8 cellular contexts compared by ENCODE assay signal in genomic region chr17:40177275-40177874, GRCh38. TPM values are rescaled to one million over a fixed set of nuclear protein-coding genes. Genes with fewer than 3 reads are reported as not detected.
A peak's percentile ranks its signal among the peaks of the same experiment; 100 is the strongest.
DNase-seq lines count a peak whose midpoint lies in the region; ATAC-seq, FAIRE-seq and TF ChIP-seq lines count a peak whose summit lies in the region.

Gene RAPGEFL1, plus strand, starts transcription at chr17:40177470. Its CDS starts 392 bp downstream, at chr17:40177862.

- FAIRE-seq in GM18507 (lab: Jason Lieb, UNC) = peak; percentile 86

- TF ChIP-seq CTCF in WTC11 (IDR thresholded peaks at IDR 0.05) = no peak

- H3K4me1 Mint-ChIP-seq in WTC11 (peaks cover 20% of the 10 kb centered on the region), immature natural killer cell (peaks cover 8% of the 10 kb centered on the region in 2 donors)

- in situ Hi-C loops in T47D (cut with HindIII; ENCODE audit: low pct_unique_long_range_greater_than_20kb, low sequenced_read_pairs) = no loop called here

- H3K4me3 Mint-ChIP-seq in WTC11 (peak within 1 kb of the TSS; percentile 65), immature natural killer cell (peak within 1 kb of the TSS; percentile 57 to 77 (median 73))

- POLR2A ChIA-PET in WTC11 (lab: Charles Lee) = interaction anchor here (0.9 to 1.4 kb wide), 3 partner anchors 14 to 64 kb away, joined by 3 read pairs; no protein-coding TSS in a partner anchor

- H3K27me3 Mint-ChIP-seq in WTC11 (ENCODE audit: low read depth) (no peaks in the 10 kb centered on the region), immature natural killer cell (ENCODE audit: low read depth in 3 of 3) (peaks cover 0 to 4% (median 2%) of the 10 kb centered on the region in 3 donors)

- H3K27ac Mint-ChIP-seq in WTC11 (no peak within 1 kb of the TSS), immature natural killer cell (peak within 1 kb of the TSS in 4 of 6 donors; percentile 52 to 76 (median 59))

- H3K9me3 Mint-ChIP-seq in WTC11 = no peaks in the 10 kb centered on the region
- H3K9me3 Mint-ChIP-seq in immature natural killer cell = no peaks in the 10 kb centered on the region

- DNase-seq in GM18507 (ENCODE audit: extremely low spot score, insufficient read length, low read depth) (peak; percentile 81), NCI-H1105 treated with DMSO at 0.1 percent for 48 hours (lab: John Stamatoyannopoulos, UW) (peak; percentile 73), WTC11 (ENCODE audit: low spot score) (peak; percentile 88), T47D (ENCODE audit: low read depth in 1 of 2, low spot score in 1 of 2) (peak; percentile 80 to 92), immature natural killer cell (peak; percentile 69 to 74 (median 73)), glomerular visceral epithelial cell (ENCODE audit: extremely low spot score) (no peak), NCI-H446 (lab: John Stamatoyannopoulos, UW) (no peak)
- peak; percentile 77 to 86 (median 86) for DNase-seq in stimulated activated CD4-positive, alpha-beta T cell treated with anti-CD3 and anti-CD28 coated beads, Interleukin-12 subunit alpha, Interleukin-12 subunit beta, amount 100 ng/mL, for 48 hours (ENCODE audit: low read depth in 2 of 3, low spot score in 1 of 3)

- CTCF ChIA-PET in WTC11 (lab: Charles Lee) = interaction anchor here (0.5 to 7.4 kb wide), 10 partner anchors 9 to 184 kb away, joined by 3 to 75 read pairs (median 6); partner anchors contain the start of gene WIPF2

- peak; percentile 86 for ATAC-seq in WTC11

- H3K36me3 Mint-ChIP-seq in WTC11 = peaks cover 14% of the 10 kb centered on the region
- H3K36me3 Mint-ChIP-seq in immature natural killer cell = peaks cover 3 to 10% (median 4%) of the 10 kb centered on the region in 3 donors

TF ChIP-seq in WTC11, 78 proteins besides CTCF, POLR2A, EP300 and RAD21:
- peak; percentile 66; the same call in 1 of the 2 replicates for TF ChIP-seq FOXP4 (CRISPR knock-in tag; IDR thresholded peaks at IDR 0.05)
- no peak; the same call in 1 of the 2 replicates for TF ChIP-seq FOXK1 (CRISPR knock-in tag; IDR thresholded peaks at IDR 0.05)
- no peak for TF ChIP-seq JUN (CRISPR knock-in tag; IDR thresholded peaks at IDR 0.05)
- no peak for TF ChIP-seq HMGXB4 (CRISPR knock-in tag; IDR thresholded peaks at IDR 0.05)
- TF ChIP-seq E2F1 (CRISPR knock-in tag; IDR thresholded peaks at IDR 0.05) = no peak
- TF ChIP-seq PRRX2 (CRISPR knock-in tag; IDR thresholded peaks at IDR 0.05) = no peak
- TF ChIP-seq GRHL2 (CRISPR knock-in tag; IDR thresholded peaks at IDR 0.05; ENCODE audit: insufficient replicate concordance, severe bottlenecking) = no peak
- TF ChIP-seq GTF2I (CRISPR knock-in tag; conservative IDR thresholded peaks at IDR 0.05) = no peak
- TF ChIP-seq SP1 (CRISPR knock-in tag; conservative IDR thresholded peaks at IDR 0.05) = peak; percentile 75
- TF ChIP-seq MAX (CRISPR knock-in tag; IDR thresholded peaks at IDR 0.05) = peak; percentile 85
- no peak for TF ChIP-seq FOXJ3 (CRISPR knock-in tag; IDR thresholded peaks at IDR 0.05; ENCODE audit: borderline replicate concordance)
- no peak for TF ChIP-seq AR (CRISPR knock-in tag; IDR thresholded peaks at IDR 0.05)
- no peak for TF ChIP-seq ZNF281 (CRISPR knock-in tag; IDR thresholded peaks at IDR 0.05)
- peak; percentile 67; the same call in 1 of the 2 replicates for TF ChIP-seq ZNF416 (CRISPR knock-in tag; IDR thresholded peaks at IDR 0.05)
TF ChIP-seq in WTC11: peak in this region for 4.

RNA-seq across cellular contexts. Expression of gene RAPGEFL1, which starts in this region (rescaled TPM):
- 19.9 to 23.0 TPM (median 19.9 TPM) in 3 replicates for total RNA-seq in WTC11 (2021)
- polyA plus RNA-seq in immature natural killer cell = not detected

Comparison
In these comparisons a context has a peak if more than half of its experiments do, and no peak if none do; other contexts are left out.
1. Peak in DNase-seq in immature natural killer cell; RNA of the gene not detected or under 1 TPM.
2. DNase-seq: peak in GM18507 (single experiment), NCI-H1105 treated with DMSO at 0.1 percent for 48 hours (single experiment), WTC11 (single experiment), T47D (2 of 2) and stimulated activated CD4-positive, alpha-beta T cell treated with anti-CD3 and anti-CD28 coated beads, Interleukin-12 subunit alpha, Interleukin-12 subunit beta, amount 100 ng/mL, for 48 hours (3 of 3); none in glomerular visceral epithelial cell (single experiment) and NCI-H446 (0 of 2).